In the genomic region with DNA sequence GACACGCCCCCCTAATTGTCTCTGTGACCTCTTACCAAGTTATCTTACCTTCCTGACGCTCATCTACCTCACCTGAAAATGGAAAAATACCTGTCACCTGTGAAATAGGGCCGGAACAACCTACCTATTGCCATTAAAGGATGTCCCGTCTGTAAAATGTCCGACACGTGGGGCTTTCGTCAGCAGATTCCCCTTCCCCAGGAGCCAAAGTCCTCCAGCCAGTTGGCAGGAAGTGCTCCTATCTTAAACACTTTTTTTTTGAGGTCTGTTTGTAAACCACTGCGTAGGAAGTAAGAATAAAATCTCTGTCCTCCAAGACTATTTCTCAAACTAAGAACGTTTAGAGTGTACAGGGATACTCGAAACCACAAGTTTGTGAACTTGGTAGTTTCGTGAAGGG, we compare ENCODE assay signal across 8 cellular contexts. TPM values are rescaled to one million over a fixed set of nuclear protein-coding genes. Genes with fewer than 3 reads are reported as not detected.
DNase-seq lines count a peak whose midpoint lies in the region; ATAC-seq and TF ChIP-seq lines count a peak whose summit lies in the region.
"Not testable (repeated sequence)": the region's sequence is repeated elsewhere in the genome, so short reads cannot be mapped to it uniquely, and the experiment has no call there.

No MANE protein-coding gene starts in this region.

- intact Hi-C loops in CD4-positive, alpha-beta T cell (cut with DNase I, micrococcal nuclease) = not testable (repeated sequence)

- not testable (repeated sequence) for H3K27me3 Mint-ChIP-seq in CD4-positive, alpha-beta T cell; IgD-negative memory B cell; activated T-helper 17 cell treated with anti-CD3 and anti-CD28 coated beads, Interleukin-2, amount 50 U/mL, for 72 hours; central memory CD8-positive, alpha-beta T cell; stimulated activated naive CD8-positive, alpha-beta T cell treated with anti-CD3 and anti-CD28 coated beads, Interleukin-15, Interleukin-2, amounts not matched to agents 100 ng/mL and 50 ng/mL, for 24 hours

- H3K4me3 Mint-ChIP-seq in CD4-positive, alpha-beta T cell = peak overlapping the region; percentile 71
- peak overlapping the region; percentile 58 to 74 (median 72) for H3K4me3 Mint-ChIP-seq in IgD-negative memory B cell
- H3K4me3 Mint-ChIP-seq in activated T-helper 17 cell treated with anti-CD3 and anti-CD28 coated beads, Interleukin-2, amount 50 U/mL, for 72 hours = peak overlapping the region; percentile 38
- peak overlapping the region; percentile 50 for H3K4me3 Mint-ChIP-seq in central memory CD8-positive, alpha-beta T cell
- peak overlapping the region; percentile 83 for H3K4me3 Mint-ChIP-seq in stimulated activated naive CD8-positive, alpha-beta T cell treated with anti-CD3 and anti-CD28 coated beads, Interleukin-15, Interleukin-2, amounts not matched to agents 100 ng/mL and 50 ng/mL, for 24 hours

- CTCF ChIA-PET in CD4-positive, alpha-beta T cell (lab: Charles Lee) = not testable (repeated sequence)

- not testable (repeated sequence) for ATAC-seq in CD4-positive, alpha-beta T cell (ENCODE audit: poor library complexity); activated T-helper 17 cell treated with anti-CD3 and anti-CD28 coated beads, Interleukin-2, amount 50 U/mL, for 72 hours (replicated peaks); central memory CD8-positive, alpha-beta T cell (replicated peaks; ENCODE audit: extremely low read depth, poor library complexity, severe bottlenecking)

- not testable (repeated sequence) for H3K36me3 Mint-ChIP-seq in CD4-positive, alpha-beta T cell (ENCODE audit: low read depth); IgD-negative memory B cell; activated T-helper 17 cell treated with anti-CD3 and anti-CD28 coated beads, Interleukin-2, amount 50 U/mL, for 72 hours (ENCODE audit: low read depth); central memory CD8-positive, alpha-beta T cell (ENCODE audit: insufficient read depth); stimulated activated naive CD8-positive, alpha-beta T cell treated with anti-CD3 and anti-CD28 coated beads, Interleukin-15, Interleukin-2, amounts not matched to agents 100 ng/mL and 50 ng/mL, for 24 hours (ENCODE audit: low read depth)

- not testable (repeated sequence) for H3K9me3 Mint-ChIP-seq in CD4-positive, alpha-beta T cell; IgD-negative memory B cell; activated T-helper 17 cell treated with anti-CD3 and anti-CD28 coated beads, Interleukin-2, amount 50 U/mL, for 72 hours; central memory CD8-positive, alpha-beta T cell; stimulated activated naive CD8-positive, alpha-beta T cell treated with anti-CD3 and anti-CD28 coated beads, Interleukin-15, Interleukin-2, amounts not matched to agents 100 ng/mL and 50 ng/mL, for 24 hours

- not testable (repeated sequence) for H3K4me1 ChIP-seq in iPS-20b (ENCODE audit: insufficient read depth, low read length); neuron (ENCODE audit: insufficient read depth, low read length)

- not testable (repeated sequence) for H3K4me1 Mint-ChIP-seq in CD4-positive, alpha-beta T cell (ENCODE audit: low read depth); activated T-helper 17 cell treated with anti-CD3 and anti-CD28 coated beads, Interleukin-2, amount 50 U/mL, for 72 hours; central memory CD8-positive, alpha-beta T cell; stimulated activated naive CD8-positive, alpha-beta T cell treated with anti-CD3 and anti-CD28 coated beads, Interleukin-15, Interleukin-2, amounts not matched to agents 100 ng/mL and 50 ng/mL, for 24 hours (ENCODE audit: low read depth)
- H3K4me1 Mint-ChIP-seq in IgD-negative memory B cell = peaks cover 2 to 11% (median 3%) of the 10 kb centered on the region in 3 donors

- not testable (repeated sequence) for H3K36me3 ChIP-seq in iPS-20b (ENCODE audit: insufficient read depth, low read depth, low read length); neuron (ENCODE audit: insufficient read depth, low read length)

- not testable (repeated sequence) for H3K27ac ChIP-seq in CD4-positive, alpha-beta T cell (ENCODE audit: low read depth, low read length); iPS-20b (ENCODE audit: low read length)

- POLR2A ChIA-PET in CD4-positive, alpha-beta T cell (lab: Charles Lee) = not testable (repeated sequence)

- H3K27me3 ChIP-seq in CD4-positive, alpha-beta T cell (ENCODE audit: control insufficient read depth, insufficient read depth, low read length); iPS-20b (ENCODE audit: insufficient read depth, low read length); neuron (ENCODE audit: insufficient read depth, low read length): not testable (repeated sequence)

- peak in 2 of 10 experiments; percentile 9 to 31 for DNase-seq in CD4-positive, alpha-beta T cell
- peak; percentile 1 for DNase-seq in T-helper 9 cell
- DNase-seq in central memory CD8-positive, alpha-beta T cell (ENCODE audit: low spot score in 2 of 2) = not testable (repeated sequence)

- TF ChIP-seq CTCF in CD4-positive, alpha-beta T cell (IDR thresholded peaks at IDR 0.05) = not testable (repeated sequence)

- H3K4me3 ChIP-seq in iPS-20b (ENCODE audit: low read length) (peak overlapping the region; percentile 61), neuron (ENCODE audit: low read length) (peak overlapping the region; percentile 34)

- H3K9me3 ChIP-seq in CD4-positive, alpha-beta T cell (ENCODE audit: control insufficient read depth, low read length); iPS-20b (ENCODE audit: insufficient read depth, low read depth, low read length); neuron (ENCODE audit: low read length): not testable (repeated sequence)

- not testable (repeated sequence) for H3K9ac ChIP-seq in iPS-20b (ENCODE audit: low read depth, low read length)

- H2AFZ ChIP-seq in neuron (ENCODE audit: low read depth, low read length) = not testable (repeated sequence)

- peak overlapping the region; percentile 76 for H3K27ac Mint-ChIP-seq in CD4-positive, alpha-beta T cell
- H3K27ac Mint-ChIP-seq in IgD-negative memory B cell = peak overlapping the region in 2 of 3 donors; percentile 43 to 67
- not testable (repeated sequence) for H3K27ac Mint-ChIP-seq in activated T-helper 17 cell treated with anti-CD3 and anti-CD28 coated beads, Interleukin-2, amount 50 U/mL, for 72 hours; central memory CD8-positive, alpha-beta T cell (ENCODE audit: low read depth); stimulated activated naive CD8-positive, alpha-beta T cell treated with anti-CD3 and anti-CD28 coated beads, Interleukin-15, Interleukin-2, amounts not matched to agents 100 ng/mL and 50 ng/mL, for 24 hours

RNA-seq across cellular contexts. Expression of a gene that starts 0.7 kb away (rescaled TPM):
- 10 to 100 TPM; 39.2 to 41.2 TPM for total RNA-seq in CD4-positive, alpha-beta T cell
- 43.0 TPM for polyA plus RNA-seq in IgD-negative memory B cell
- total RNA-seq in activated T-helper 17 cell treated with anti-CD3 and anti-CD28 coated beads, Interleukin-2, amount 50 U/mL, for 72 hours = 10 to 100 TPM; 49.0 to 73.0 TPM
